Comparison of ENCODE assay signal across 21 cellular contexts in the genomic region with DNA sequence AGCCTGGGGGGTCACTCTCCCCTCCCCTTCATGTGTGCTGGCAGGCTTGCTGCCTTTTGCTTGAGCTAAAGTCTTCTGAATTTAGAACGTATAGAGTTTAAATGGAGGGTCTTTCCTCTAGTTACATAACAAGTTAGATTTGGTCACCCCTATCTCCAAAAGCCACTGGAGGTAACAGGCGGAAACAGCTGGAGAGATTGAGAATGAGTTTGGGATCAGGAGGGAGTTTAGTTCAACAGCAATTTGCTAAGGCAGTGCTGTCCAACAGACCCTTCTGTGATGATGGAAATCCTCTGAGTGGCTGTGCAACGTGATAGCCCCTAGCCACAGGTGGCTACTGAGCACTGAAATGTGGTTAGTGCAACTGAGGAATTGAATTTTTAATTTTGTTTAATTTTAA.
"Had no signal": no experiment of that assay in that cellular context is flagged by ENCODE, and none has a peak within 500 bp of the region (broad histone marks: within the 10 kb centered on the region; RNA-seq: fewer than 3 reads in every experiment).

No MANE protein-coding gene starts in this region.

- H3K36me3 ChIP-seq: colonic mucosa, esophagus muscularis mucosa, gastrocnemius medialis, heart right ventricle, left lung, lower lobe of right lung had no signal

- H3K27me3 ChIP-seq: colonic mucosa, esophagus muscularis mucosa, foreskin keratinocyte, gastrocnemius medialis had no signal

- FAIRE-seq: endothelial cell of umbilical vein, islet of Langerhans, keratinocyte had no signal

- DNase-seq: colonic mucosa; cortex of kidney; effector CD8-positive, alpha-beta T cell; erythroblast; foreskin keratinocyte; gastrocnemius medialis; glutamatergic neuron; head of caudate nucleus; heart right ventricle; hippocampal formation; left cardiac atrium; left lung; left ventricle myocardium superior; lower lobe of right lung; mesenchymal stem cell; mucosa of descending colon; naive B cell had no signal

- H3K27ac ChIP-seq: colonic mucosa, esophagus muscularis mucosa, foreskin keratinocyte, gastrocnemius medialis, heart right ventricle, left lung, lower lobe of right lung had no signal

- H3K4me3 ChIP-seq: colonic mucosa, esophagus muscularis mucosa, gastrocnemius medialis, heart right ventricle, left lung, lower lobe of right lung, mucosa of descending colon had no signal

- H3K9me3 ChIP-seq: colonic mucosa, esophagus muscularis mucosa, mucosa of descending colon had no signal

- ATAC-seq: foreskin keratinocyte, gastrocnemius medialis, heart right ventricle, left cardiac atrium, left lung, left ventricle myocardium superior, lower lobe of right lung, mucosa of descending colon had no signal

- H3K4me1 ChIP-seq: colonic mucosa, foreskin keratinocyte, gastrocnemius medialis had no signal
